Comparison of ENCODE assay signal across 10 cellular contexts in the genomic region with DNA sequence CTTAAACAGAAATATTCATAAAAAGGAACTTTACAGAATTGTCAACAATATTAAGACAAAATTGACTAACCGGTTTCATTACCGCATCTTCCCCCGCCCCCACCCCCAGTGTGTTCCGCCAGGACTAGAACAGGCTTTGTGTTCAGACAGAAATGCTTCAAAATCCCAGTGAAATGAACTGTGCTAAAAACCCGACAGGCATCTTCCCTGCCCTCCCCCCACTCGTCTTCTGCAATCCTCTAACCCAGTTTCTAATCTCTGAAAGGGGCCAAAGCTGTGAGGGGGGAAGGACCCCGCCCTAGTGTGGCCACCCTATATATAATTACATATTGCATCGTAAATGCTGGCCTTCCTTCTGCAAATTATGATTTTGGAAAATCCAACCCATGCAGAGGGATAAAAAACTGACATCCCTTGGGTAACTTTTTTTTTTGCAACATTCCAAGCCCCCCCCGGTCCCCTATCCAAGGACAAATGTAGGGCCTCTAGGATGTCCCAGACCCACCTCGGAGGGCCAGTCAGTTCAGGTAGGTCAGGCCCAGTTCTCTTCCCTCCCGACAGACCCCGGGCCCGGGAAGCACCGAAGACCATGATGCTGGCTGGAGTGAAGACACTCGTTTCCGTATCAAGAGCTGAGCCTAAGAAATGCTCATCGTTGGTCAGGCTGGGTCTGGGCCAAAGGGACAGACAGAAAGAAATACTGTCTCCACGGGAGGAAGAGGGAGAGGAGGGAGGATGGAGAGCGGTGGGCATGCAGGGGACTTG. TPM values are rescaled to one million over a fixed set of nuclear protein-coding genes. Genes with fewer than 3 reads are reported as not detected.
DNase-seq lines count a peak whose midpoint lies in the region; ATAC-seq and TF ChIP-seq lines count a peak whose summit lies in the region.
"Had no signal": no experiment of that assay in that cellular context is flagged by ENCODE, and none has a peak within 500 bp of the region (broad histone marks: within the 10 kb centered on the region; RNA-seq: fewer than 3 reads in every experiment).

No MANE protein-coding gene starts in this region.

- H3K27me3 ChIP-seq in DND-41 (ENCODE audit: insufficient read depth, low read length, poor library complexity) (no peaks in the 10 kb centered on the region), colonic mucosa (no peaks in the 10 kb centered on the region), neuron (ENCODE audit: insufficient read depth, low read length) (no peaks in the 10 kb centered on the region)

- TF ChIP-seq POLR2A in NB4 (IDR thresholded peaks at IDR 0.05; ENCODE audit: extremely low read depth, insufficient read length): no peak

- H3K27ac ChIP-seq in DND-41 (ENCODE audit: low read length) (no peak overlapping the region; the same call in 1 of the 2 replicates), colonic mucosa (peak overlapping the region; percentile 97)

- H3K4me2 ChIP-seq in DND-41 (ENCODE audit: insufficient read depth, low read length): peak overlapping the region; percentile 91

- H3K9ac ChIP-seq in DND-41 (ENCODE audit: low read depth, low read length): peak overlapping the region; percentile 59
- no peak overlapping the region for H3K9ac ChIP-seq in colonic mucosa (ENCODE audit: low read depth in 2 of 2, low read length in 2 of 2)

- H3K4me3 ChIP-seq in DND-41 (ENCODE audit: low read depth in 1 of 2, low read length in 2 of 2): peak overlapping the region; percentile 70 to 84; a peak in 3 of 4 replicates
- H3K4me3 ChIP-seq in NB4 (ENCODE audit: low read depth, low read length): peak overlapping the region; percentile 60
- peak overlapping the region; percentile 91 for H3K4me3 ChIP-seq in colonic mucosa
- H3K4me3 ChIP-seq in neuron (ENCODE audit: low read length): peak overlapping the region; percentile 91

- no peaks in the 10 kb centered on the region for H3K79me2 ChIP-seq in DND-41 (ENCODE audit: insufficient read depth, low read length)

- H2AFZ ChIP-seq in DND-41 (ENCODE audit: low read depth, low read length) (peak overlapping the region; percentile 89; the same call in 1 of the 2 replicates), neuron (ENCODE audit: low read depth, low read length) (no peak overlapping the region)

- no peak for DNase-seq in DND-41
- peak; percentile 43 for DNase-seq in NB4 (ENCODE audit: low read depth)
- DNase-seq in colonic mucosa: no peak
- no peak for DNase-seq in KG1 (lab: John Stamatoyannopoulos, UW)
- DNase-seq in NCI-H524 (lab: John Stamatoyannopoulos, UW): no peak

- H3K36me3 ChIP-seq in DND-41 (ENCODE audit: insufficient read depth, low read length): peaks cover 38% of the 10 kb centered on the region
- peaks cover 4% of the 10 kb centered on the region for H3K36me3 ChIP-seq in colonic mucosa
- H3K36me3 ChIP-seq in neuron (ENCODE audit: insufficient read depth, low read length): peaks cover 48% of the 10 kb centered on the region

- intact Hi-C loops in colonic mucosa (cut with DNase I): no loop called here

- no peak for ATAC-seq in DND-41 (ENCODE audit: insufficient read depth, low read depth)
- ATAC-seq in HG03469 (IDR thresholded peaks at IDR 0.05; ENCODE audit: unreplicated experiment): no peak
- ATAC-seq in GM21717 (IDR thresholded peaks at IDR 0.05; ENCODE audit: unreplicated experiment): no peak

- H4K20me1 ChIP-seq in DND-41 (ENCODE audit: insufficient read depth, low read length): peaks cover 6% of the 10 kb centered on the region; the same call in 1 of the 2 replicates

- H3K9me3 ChIP-seq in DND-41 (ENCODE audit: insufficient read depth, low read length, severe bottlenecking) (no peaks in the 10 kb centered on the region), colonic mucosa (no peaks in the 10 kb centered on the region), neuron (ENCODE audit: low read length) (no peaks in the 10 kb centered on the region)

- H3K4me1 ChIP-seq in DND-41 (ENCODE audit: insufficient read depth, low read length) (peaks cover 24% of the 10 kb centered on the region), colonic mucosa (peaks cover 15% of the 10 kb centered on the region), neuron (ENCODE audit: insufficient read depth, low read length) (peaks cover 20% of the 10 kb centered on the region)

- TF ChIP-seq CTCF in DND-41 (IDR thresholded peaks at IDR 0.05; ENCODE audit: borderline replicate concordance, extremely low read depth, low read length, poor library complexity, severe bottlenecking) (no peak), NB4 (IDR thresholded peaks at IDR 0.05; ENCODE audit: low read depth, low read length) (no peak), colonic mucosa (IDR thresholded peaks at IDR 0.05) (no peak)

RNA-seq across cellular contexts. Expression of a gene that starts 1.2 kb away (rescaled TPM):
- total RNA-seq in colonic mucosa: 10 to 100 TPM; 18.1 to 23.9 TPM

RNA-seq across cellular contexts. Expression of a gene that starts 8.5 kb away (rescaled TPM):
- 100 to 1,000 TPM; 361 to 457 TPM for total RNA-seq in colonic mucosa
- total RNA-seq: RPMI7951 had no signal

RNA-seq across cellular contexts. Expression of a gene that starts 15.5 kb away (rescaled TPM):
- total RNA-seq in colonic mucosa: not detected
- total RNA-seq: liver, RPMI7951 had no signal

RNA-seq across cellular contexts. Expression of a gene that starts 36.7 kb away (rescaled TPM):
- 10 to 100 TPM; 12.3 to 16.1 TPM for total RNA-seq in colonic mucosa

RNA-seq across cellular contexts. Expression of a gene that starts 43.4 kb away (rescaled TPM):
- 100 to 1,000 TPM; 112 to 134 TPM for total RNA-seq in colonic mucosa
